8 cellular contexts compared by ENCODE assay signal in the genomic region with DNA sequence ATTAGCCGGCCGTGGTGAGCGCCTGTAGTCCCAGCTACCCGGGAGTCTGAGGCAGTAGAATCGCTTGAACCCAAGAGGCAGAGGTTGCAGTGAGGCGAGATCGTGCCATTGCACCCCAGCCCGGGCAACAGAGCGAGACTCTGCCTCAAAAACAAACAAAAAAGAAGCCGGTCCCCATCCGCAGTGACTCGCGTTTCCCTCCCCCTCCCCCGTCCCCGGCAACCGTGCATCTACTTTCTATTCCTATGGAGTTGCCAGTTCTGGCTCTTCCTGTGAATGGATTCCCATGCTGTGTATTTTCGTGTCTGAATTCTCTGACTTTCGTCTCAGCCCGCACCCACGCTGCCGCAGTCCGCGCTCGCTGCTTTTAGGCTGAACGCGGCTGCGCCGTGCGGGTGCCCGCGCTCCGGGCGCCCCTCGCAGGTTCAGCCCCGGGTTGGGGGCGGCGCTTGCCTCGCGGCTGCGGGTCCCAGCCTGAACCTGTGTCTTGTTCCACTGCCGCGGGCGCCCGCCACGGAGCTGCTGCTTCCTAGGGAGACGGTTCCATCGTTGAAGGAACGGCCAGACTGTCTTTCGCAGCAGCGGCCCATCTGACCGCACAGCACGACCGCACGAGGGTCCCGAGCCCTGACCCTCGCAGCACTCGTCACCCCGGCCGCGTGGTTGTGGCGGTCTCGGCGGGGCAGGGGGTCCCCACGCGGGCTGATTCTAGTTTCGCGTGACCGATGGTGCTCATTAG. TPM values are rescaled to one million over a fixed set of nuclear protein-coding genes. Genes with fewer than 3 reads are reported as not detected.
A peak's percentile ranks its signal among the peaks of the same experiment; 100 is the strongest.
DNase-seq lines count a peak whose midpoint lies in the region; ATAC-seq, FAIRE-seq and TF ChIP-seq lines count a peak whose summit lies in the region.

No MANE protein-coding gene starts in this region.

- H3K27me3 Mint-ChIP-seq in CD8-positive, alpha-beta T cell (ENCODE audit: low read depth) = no peaks in the 10 kb centered on the region

- peaks cover 38% of the 10 kb centered on the region for H3K4me1 ChIP-seq in CD8-positive, alpha-beta T cell (ENCODE audit: insufficient read depth, low read length)
- H3K4me1 ChIP-seq in HUES64 (ENCODE audit: insufficient read depth, low read length) = peaks cover 5% of the 10 kb centered on the region; the same call in 1 of the 2 replicates
- peaks cover 0 to 9% (median 5%) of the 10 kb centered on the region in 3 donors for H3K4me1 ChIP-seq in pancreas
- peaks cover 0 to 10% of the 10 kb centered on the region in 2 donors for H3K4me1 ChIP-seq in uterus

- 1% methylated on average over 68 of the region's 68 CpGs for WGBS in HUES64
- whole genome bisulfite sequencing in pancreas, 2 donors = 1% methylated on average over 66 to 68 of the region's 68 CpGs

- H3K27me3 ChIP-seq in CD8-positive, alpha-beta T cell (ENCODE audit: insufficient read depth, low read length) = no peaks in the 10 kb centered on the region
- H3K27me3 ChIP-seq in HUES64 (ENCODE audit: insufficient read depth, low read length) (peaks cover 18% of the 10 kb centered on the region), pancreas (no peaks in the 10 kb centered on the region), uterus (no peaks in the 10 kb centered on the region)

- H3K9me3 Mint-ChIP-seq in CD8-positive, alpha-beta T cell = no peaks in the 10 kb centered on the region

- peak; percentile 44 to 80 (median 65) for DNase-seq in CD8-positive, alpha-beta T cell
- DNase-seq in RPMI8226 = peak; percentile 74
- peak; percentile 55 for DNase-seq in activated gamma-delta T cell (lab: John Stamatoyannopoulos, UW)
- DNase-seq in foreskin melanocyte = peak; percentile 43
- peak in 4 of 6 donors; percentile 42 to 77 (median 56) for DNase-seq in pancreas
- DNase-seq in uterus = peak in 1 of 2 donors; percentile 55

- peaks cover 12% of the 10 kb centered on the region for H3K36me3 ChIP-seq in CD8-positive, alpha-beta T cell (ENCODE audit: insufficient read depth, low read length)
- H3K36me3 ChIP-seq in HUES64 (ENCODE audit: insufficient read depth, low read length) (peaks cover 26% of the 10 kb centered on the region), pancreas (peaks cover 0 to 12% (median 4%) of the 10 kb centered on the region in 3 donors), uterus (no peaks in the 10 kb centered on the region)

- POLR2A ChIA-PET in CD8-positive, alpha-beta T cell (lab: Charles Lee) = interaction anchor here (0.7 to 3.5 kb wide), 12 partner anchors 10 to 308 kb away, joined by 3 to 42 read pairs (median 8); partner anchors contain the start of genes OGFR and TCFL5

- no peak for FAIRE-seq in pancreas (lab: Jason Lieb, UNC)

- CTCF ChIA-PET in CD8-positive, alpha-beta T cell (lab: Charles Lee) = interaction anchor here (0.7 to 6.8 kb wide), 6 partner anchors 9 to 296 kb away, joined by 3 to 39 read pairs (median 5); partner anchors contain the start of gene OGFR

- peak overlapping the region; percentile 93 for H3K27ac Mint-ChIP-seq in CD8-positive, alpha-beta T cell

- peak overlapping the region; percentile 89 for H3K4me3 Mint-ChIP-seq in CD8-positive, alpha-beta T cell

- TF ChIP-seq CTCF in CD8-positive, alpha-beta T cell (IDR thresholded peaks at IDR 0.05) = no peak
- TF ChIP-seq CTCF in pancreas (IDR thresholded peaks at IDR 0.05) (no peak), uterus (IDR thresholded peaks at IDR 0.05) (no peak)

- no peaks in the 10 kb centered on the region for H3K9me3 ChIP-seq in CD8-positive, alpha-beta T cell (ENCODE audit: low read length)
- no peaks in the 10 kb centered on the region for H3K9me3 ChIP-seq in HUES64 (ENCODE audit: insufficient read depth, low read depth, low read length)
- no peaks in the 10 kb centered on the region for H3K9me3 ChIP-seq in pancreas
- H3K9me3 ChIP-seq in uterus = no peaks in the 10 kb centered on the region

- peak overlapping the region; percentile 84 for H3K4me3 ChIP-seq in CD8-positive, alpha-beta T cell (ENCODE audit: low read depth, low read length)
- H3K4me3 ChIP-seq in HUES64 (ENCODE audit: low read length) = peak overlapping the region; percentile 63
- peak overlapping the region; percentile 31 to 67 (median 58) for H3K4me3 ChIP-seq in pancreas
- peak overlapping the region; percentile 46 to 53 for H3K4me3 ChIP-seq in uterus

- intact Hi-C loops in CD8-positive, alpha-beta T cell (cut with DNase I, micrococcal nuclease) = loop anchor here (2.0 to 10.0 kb wide), 3 partner anchors 152 to 830 kb away; partner anchors contain the start of genes GMEB2 (in 1 of the 2), RPS21 (in 1 of the 2) and SLCO4A1 (in 1 of the 2)
- intact Hi-C loops in pancreas (cut with DNase I) (no loop called here), uterus (cut with DNase I; ENCODE audit: low total_unique reads) (no loop called here)

- ATAC-seq in CD8-positive, alpha-beta T cell = peak; percentile 13
- peak; percentile 1 to 14 (median 4) for ATAC-seq in pancreas
- no peak for ATAC-seq in GM21576 (IDR thresholded peaks at IDR 0.05; ENCODE audit: unreplicated experiment)

- peak overlapping the region; percentile 47 for H3K9ac ChIP-seq in HUES64 (ENCODE audit: low read depth, low read length)

- TF ChIP-seq POLR2A in uterus (IDR thresholded peaks at IDR 0.05) = peak in 1 of 2 donors; percentile 28

- H3K4me1 Mint-ChIP-seq in CD8-positive, alpha-beta T cell (ENCODE audit: low read depth) = peaks cover 30% of the 10 kb centered on the region

- H3K27ac ChIP-seq in CD8-positive, alpha-beta T cell (ENCODE audit: low read depth, low read length) = peak overlapping the region; percentile 74
- no peak overlapping the region for H3K27ac ChIP-seq in HUES64 (ENCODE audit: low read depth, low read length)
- H3K27ac ChIP-seq in pancreas = peak overlapping the region; percentile 61 to 89 (median 80)
- H3K27ac ChIP-seq in uterus = peak overlapping the region; percentile 96 to 97

- H3K36me3 Mint-ChIP-seq in CD8-positive, alpha-beta T cell = peaks cover 27% of the 10 kb centered on the region

RNA-seq across cellular contexts. Expression of gene MRGBP, which starts 1.1 kb away (rescaled TPM):
- 1 to 10 TPM; 7.8 to 8.6 TPM for total RNA-seq in CD8-positive, alpha-beta T cell
- 12.9 TPM for polyA plus RNA-seq in HUES64 (2013, experiment 1 of 2)
- polyA plus RNA-seq in HUES64 (2013, experiment 2 of 2) = 15.5 TPM
- total RNA-seq in pancreas (1 to 10 TPM; 2.6 to 4.4 (median 3.7) TPM), uterus (10 to 100 TPM in 2 of 4 donors, 1 to 10 TPM in 2; 2.6 to 19.1 (median 10.3) TPM)
- polyA plus RNA-seq in pancreas = 10 to 100 TPM in 1 of 2 donors, 1 to 10 TPM in 1; 5.3 to 11.3 TPM

RNA-seq across cellular contexts. Expression of gene OGFR, which starts 9.4 kb away (rescaled TPM):
- 10 to 100 TPM; 47.8 to 52.2 TPM for total RNA-seq in CD8-positive, alpha-beta T cell
- polyA plus RNA-seq in HUES64 (2013, experiment 1 of 2) = 12.8 TPM
- 15.0 TPM for polyA plus RNA-seq in HUES64 (2013, experiment 2 of 2)
- total RNA-seq in pancreas (10 to 100 TPM; 18.1 to 25.4 (median 21.0) TPM), uterus (10 to 100 TPM; 16.5 to 48.7 (median 31.2) TPM)
- polyA plus RNA-seq in pancreas = 10 to 100 TPM; 50.8 to 79.5 TPM

RNA-seq across cellular contexts. Expression of gene COL9A3, which starts 21.7 kb away (rescaled TPM):
- not detected for total RNA-seq in CD8-positive, alpha-beta T cell
- 37.3 TPM for polyA plus RNA-seq in HUES64 (2013, experiment 1 of 2)
- polyA plus RNA-seq in HUES64 (2013, experiment 2 of 2) = 34.6 TPM
- total RNA-seq in pancreas (10 to 100 TPM in 1 of 6 donors, 1 to 10 TPM in 5; 1.7 to 35.2 (median 7.3) TPM), uterus (10 to 100 TPM in 2 of 4 donors, 1 to 10 TPM in 1, under 1 TPM in 1; 0.59 to 75.4 (median 16.3) TPM)
- 100 to 1,000 TPM; 149 to 183 TPM for polyA plus RNA-seq in pancreas

Comparison
In these comparisons a context has a peak if more than half of its experiments do, and no peak if none do; other contexts are left out.
1. intact Hi-C loops: an anchor here in CD8-positive, alpha-beta T cell (2.0 to 10.0 kb wide); none called in pancreas and uterus.